In the genomic region with DNA sequence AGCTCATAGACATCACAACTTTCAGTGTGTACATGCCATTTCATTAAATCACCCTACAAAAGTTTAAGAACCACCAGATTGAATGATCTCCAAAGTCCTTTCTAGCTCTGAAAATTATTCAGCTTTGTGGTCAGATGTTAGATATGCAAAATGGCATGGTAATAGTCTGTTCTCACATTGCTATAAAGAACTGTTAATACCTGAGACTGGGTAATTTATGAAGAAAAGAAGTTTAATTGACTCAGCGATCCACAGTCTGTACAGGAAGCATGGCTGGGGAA, we compare ENCODE assay signal across 31 cellular contexts.
"Had no signal": no experiment of that assay in that cellular context is flagged by ENCODE, and none has a peak within 500 bp of the region (broad histone marks: within the 10 kb centered on the region; RNA-seq: fewer than 3 reads in every experiment).

No MANE protein-coding gene starts in this region.

- H3K27me3 Mint-ChIP-seq: naive B cell; natural killer cell treated with Interleukin-12 subunit alpha and Interleukin-12 subunit beta and Interleukin-15 and Interleukin-18, amount 100 ng/mL, for 72 hours; stimulated activated naive CD8-positive, alpha-beta T cell treated with anti-CD3 and anti-CD28 coated beads, Interleukin-15, amount 100 ng/mL, for 72 hours had no signal

- DNase-seq: dermis blood vessel endothelial cell; effector memory CD8-positive, alpha-beta T cell; erythroblast; foreskin fibroblast; gastrocnemius medialis; head of caudate nucleus; left colon; mesenchymal stem cell; mucosa of descending colon; naive B cell; pancreas; retina; stimulated activated CD4-positive, alpha-beta T cell treated with anti-CD3 and anti-CD28 coated beads, Interleukin-12 subunit alpha, Interleukin-12 subunit beta, amount 100 ng/mL, for 4 hours; stimulated activated CD4-positive, alpha-beta T cell treated with anti-CD3 and anti-CD28 coated beads, Interleukin-1b, Interleukin-23, amount 100 ng/mL, for 48 hours; stimulated activated CD4-positive, alpha-beta T cell treated with anti-CD3 and anti-CD28 coated beads, Interleukin-4, amount 100 ng/mL, for 1 hour; stimulated activated CD8-positive, alpha-beta memory T cell treated with anti-CD3 and anti-CD28 coated beads, Interleukin-4, amount 100 ng/mL, for 48 hours; stimulated activated naive CD4-positive, alpha-beta T cell; stimulated activated naive CD8-positive, alpha-beta T cell treated with anti-CD3 and anti-CD28 coated beads, Interleukin-15, amount 100 ng/mL, for 72 hours; transverse colon; upper lobe of right lung; uterus had no signal

- H3K4me2 ChIP-seq: smooth muscle cell had no signal

- H3K4me3 Mint-ChIP-seq: effector memory CD8-positive, alpha-beta T cell; mesothelial cell of epicardium; natural killer cell treated with Interleukin-12 subunit alpha and Interleukin-12 subunit beta and Interleukin-15 and Interleukin-18, amount 100 ng/mL, for 72 hours; neural crest cell; stimulated activated naive CD8-positive, alpha-beta T cell treated with anti-CD3 and anti-CD28 coated beads, Interleukin-15, amount 100 ng/mL, for 72 hours had no signal

- H3K27me3 ChIP-seq: gastrocnemius medialis, neutrophil, pancreas, suprapubic skin, transverse colon, upper lobe of right lung, uterus had no signal

- H3K36me3 Mint-ChIP-seq: mesothelial cell of epicardium had no signal

- FAIRE-seq: endometrium, islet of Langerhans, pancreas had no signal

- H3K27ac ChIP-seq: coronary artery, gastrocnemius medialis, neutrophil, pancreas, suprapubic skin, transverse colon, upper lobe of right lung, uterus had no signal

- ATAC-seq: effector memory CD8-positive, alpha-beta T cell; gastrocnemius medialis; left colon; mucosa of descending colon; natural killer cell treated with Interleukin-12 subunit alpha and Interleukin-12 subunit beta and Interleukin-15 and Interleukin-18, amount 100 ng/mL, for 72 hours; pancreas; sciatic nerve; stimulated activated naive CD8-positive, alpha-beta T cell treated with anti-CD3 and anti-CD28 coated beads, Interleukin-15, amount 100 ng/mL, for 72 hours; upper lobe of right lung had no signal

- H3K27ac Mint-ChIP-seq: effector memory CD8-positive, alpha-beta T cell; mesothelial cell of epicardium; natural killer cell treated with Interleukin-12 subunit alpha and Interleukin-12 subunit beta and Interleukin-15 and Interleukin-18, amount 100 ng/mL, for 72 hours; stimulated activated naive CD8-positive, alpha-beta T cell treated with anti-CD3 and anti-CD28 coated beads, Interleukin-15, amount 100 ng/mL, for 72 hours had no signal

- H3K4me1 ChIP-seq: gastrocnemius medialis, pancreas, suprapubic skin, transverse colon, upper lobe of right lung, uterus had no signal

- H3K36me3 ChIP-seq: gastrocnemius medialis, neutrophil, pancreas, suprapubic skin, transverse colon, upper lobe of right lung, uterus had no signal

- H3K4me1 Mint-ChIP-seq: mesothelial cell of epicardium; naive B cell; neural crest cell; stimulated activated naive CD8-positive, alpha-beta T cell treated with anti-CD3 and anti-CD28 coated beads, Interleukin-15, amount 100 ng/mL, for 72 hours had no signal

- H3K4me3 ChIP-seq: coronary artery, gastrocnemius medialis, mucosa of descending colon, pancreas, smooth muscle cell, suprapubic skin, transverse colon, upper lobe of right lung, uterus had no signal

- H3K9me3 ChIP-seq: gastrocnemius medialis, neutrophil, pancreas, suprapubic skin, uterus had no signal

- H3K9me3 Mint-ChIP-seq: natural killer cell treated with Interleukin-12 subunit alpha and Interleukin-12 subunit beta and Interleukin-15 and Interleukin-18, amount 100 ng/mL, for 72 hours had no signal
